Comparison of ENCODE assay signal across 12 cellular contexts in genomic region chr12:56903374-56903773, GRCh38. TPM values are rescaled to one million over a fixed set of nuclear protein-coding genes. Genes with fewer than 3 reads are reported as not detected.
"Had no signal": no experiment of that assay in that cellular context is flagged by ENCODE, and none has a peak within 500 bp of the region (broad histone marks: within the 10 kb centered on the region; RNA-seq: fewer than 3 reads in every experiment).

No MANE protein-coding gene starts in this region.

- H3K4me3 Mint-ChIP-seq: HFFc6 had no signal

- FAIRE-seq: HTR-8/SVneo had no signal

- H3K36me3 ChIP-seq: HAP-1 had no signal

- ATAC-seq: HCT116 had no signal

- H3K27ac ChIP-seq: GM23248, KMS-11 had no signal

- H2AFZ ChIP-seq: GM23248 had no signal

- H3K4me1 ChIP-seq: HAP-1 had no signal

- H3K9ac ChIP-seq: GM23248, KMS-11 had no signal

- DNase-seq: GM23248, GOT3, H7, HFFc6, KBM-7 had no signal

- H3K9me3 ChIP-seq: HAP-1 had no signal

- H3K4me3 ChIP-seq: GM23248, HAP-1 had no signal

- H3K4me2 ChIP-seq: KMS-11 had no signal

- H3K27ac Mint-ChIP-seq: HFFc6, IgD-negative memory B cell had no signal

RNA-seq across cellular contexts. Expression of gene SDR9C7, which starts 30.8 kb away (rescaled TPM):
- total RNA-seq: GM23248, HFFc6, HT-29 had no signal
- polyA plus RNA-seq: GM23248, IgD-negative memory B cell had no signal

RNA-seq across cellular contexts. Expression of gene RDH16, which starts 54.0 kb away (rescaled TPM):
- total RNA-seq: GM23248, H4, HFFc6, HT-29 had no signal
- polyA plus RNA-seq: GM23248 had no signal
